Comparison of ENCODE assay signal across 8 cellular contexts in genomic region chr19:17539288-17540117, GRCh38. TPM values are rescaled to one million over a fixed set of nuclear protein-coding genes. Genes with fewer than 3 reads are reported as not detected.
DNase-seq lines count a peak whose midpoint lies in the region; ATAC-seq and TF ChIP-seq lines count a peak whose summit lies in the region.

No MANE protein-coding gene starts in this region.

- no peak for TF ChIP-seq POLR2A in suprapubic skin (IDR thresholded peaks at IDR 0.05)

- no peaks in the 10 kb centered on the region for H3K9me3 Mint-ChIP-seq in CD4-positive, alpha-beta T cell
- H3K9me3 Mint-ChIP-seq in activated naive CD8-positive, alpha-beta T cell (ENCODE audit: low read depth) = no peaks in the 10 kb centered on the region

- POLR2A ChIA-PET in CD4-positive, alpha-beta T cell (lab: Charles Lee) = interaction anchor here (1.0 to 2.0 kb wide), 2 partner anchors 16 to 28 kb away, joined by 8 read pairs; partner anchors contain the start of gene PGLS

- H3K9me3 ChIP-seq in CD4-positive, alpha-beta T cell (ENCODE audit: control insufficient read depth, low read length) = no peaks in the 10 kb centered on the region
- H3K9me3 ChIP-seq in osteoblast (ENCODE audit: low read depth, low read length) (no peaks in the 10 kb centered on the region), suprapubic skin (no peaks in the 10 kb centered on the region)

- H3K36me3 ChIP-seq in osteoblast (ENCODE audit: insufficient read depth, low read length) (no peaks in the 10 kb centered on the region), suprapubic skin (no peaks in the 10 kb centered on the region)

- peaks cover 12% of the 10 kb centered on the region for H3K4me1 Mint-ChIP-seq in CD4-positive, alpha-beta T cell (ENCODE audit: low read depth)
- H3K4me1 Mint-ChIP-seq in activated naive CD8-positive, alpha-beta T cell (ENCODE audit: low read depth) = peaks cover 14% of the 10 kb centered on the region

- H3K27me3 Mint-ChIP-seq in CD4-positive, alpha-beta T cell = no peaks in the 10 kb centered on the region
- no peaks in the 10 kb centered on the region for H3K27me3 Mint-ChIP-seq in activated naive CD8-positive, alpha-beta T cell

- CTCF ChIA-PET in CD4-positive, alpha-beta T cell (lab: Charles Lee) = interaction anchor here (1.3 kb wide), 1 partner anchor 44 kb away, joined by 3 read pairs; no protein-coding TSS in a partner anchor

- H3K27ac ChIP-seq in CD4-positive, alpha-beta T cell (ENCODE audit: low read depth, low read length) = no peak overlapping the region
- no peak overlapping the region for H3K27ac ChIP-seq in osteoblast (ENCODE audit: low read depth, low read length)
- no peak overlapping the region for H3K27ac ChIP-seq in suprapubic skin

- H3K4me3 ChIP-seq in osteoblast (ENCODE audit: insufficient read depth, low read length) = peak overlapping the region; percentile 68
- peak overlapping the region; percentile 62 for H3K4me3 ChIP-seq in suprapubic skin

- H2AFZ ChIP-seq in osteoblast (ENCODE audit: low read length) = peak overlapping the region; percentile 81

- peak; percentile 84 to 99 (median 94) for DNase-seq in CD4-positive, alpha-beta T cell
- DNase-seq in H4 (ENCODE audit: low spot score) (peak; percentile 90), NCI-H128 (lab: John Stamatoyannopoulos, UW; ENCODE audit: unreplicated experiment) (peak; percentile 73), SKM-1 treated with dmso at 0.1 percent for 144 hours (lab: John Stamatoyannopoulos, UW; ENCODE audit: unreplicated experiment) (peak; percentile 96), head of caudate nucleus (peak; percentile 70 to 93 (median 84)), osteoblast (ENCODE audit: insufficient read length, low spot score, missing footprints) (peak; percentile 98), suprapubic skin (ENCODE audit: low spot score in 2 of 2) (peak; percentile 99)

- H3K27ac Mint-ChIP-seq in CD4-positive, alpha-beta T cell = peak overlapping the region; percentile 67
- no peak overlapping the region for H3K27ac Mint-ChIP-seq in activated naive CD8-positive, alpha-beta T cell

- peak; percentile 4 for TF ChIP-seq CTCF in CD4-positive, alpha-beta T cell (IDR thresholded peaks at IDR 0.05)
- peak; percentile 32 for TF ChIP-seq CTCF in osteoblast (IDR thresholded peaks at IDR 0.05; ENCODE audit: extremely low read depth, low read depth, low read length)
- TF ChIP-seq CTCF in suprapubic skin (IDR thresholded peaks at IDR 0.05) = peak; percentile 18 to 47

- 1% methylated on average over 41 of the region's 75 CpGs for WGBS in suprapubic skin

- intact Hi-C loops in CD4-positive, alpha-beta T cell (cut with DNase I, micrococcal nuclease) = loop anchor here (1.0 kb wide), 3 partner anchors 16 to 28 kb away; partner anchors contain the start of genes COLGALT1 (in 1 of the 2) and PGLS (in 1 of the 2)
- intact Hi-C loops in head of caudate nucleus (cut with DNase I) = no loop called here

- no peaks in the 10 kb centered on the region for H4K20me1 ChIP-seq in osteoblast (ENCODE audit: insufficient read depth, low read length)

- no peaks in the 10 kb centered on the region for H3K79me2 ChIP-seq in osteoblast (ENCODE audit: insufficient read depth, low read length)

- H3K4me1 ChIP-seq in osteoblast (ENCODE audit: insufficient read depth, low read length) (peaks cover 5% of the 10 kb centered on the region), suprapubic skin (peaks cover 12% of the 10 kb centered on the region)

- TF ChIP-seq EP300 in suprapubic skin (IDR thresholded peaks at IDR 0.05) = no peak

- ATAC-seq in CD4-positive, alpha-beta T cell (ENCODE audit: poor library complexity) = peak; percentile 96

- peak overlapping the region; percentile 81 for H3K4me2 ChIP-seq in osteoblast (ENCODE audit: insufficient read depth, low read length)

- H3K27me3 ChIP-seq in CD4-positive, alpha-beta T cell (ENCODE audit: control insufficient read depth, insufficient read depth, low read length) = no peaks in the 10 kb centered on the region
- H3K27me3 ChIP-seq in osteoblast (ENCODE audit: insufficient read depth, low read length) (no peaks in the 10 kb centered on the region), suprapubic skin (no peaks in the 10 kb centered on the region)

- H3K36me3 Mint-ChIP-seq in CD4-positive, alpha-beta T cell (ENCODE audit: low read depth) = no peaks in the 10 kb centered on the region
- no peaks in the 10 kb centered on the region for H3K36me3 Mint-ChIP-seq in activated naive CD8-positive, alpha-beta T cell

- H3K4me3 Mint-ChIP-seq in CD4-positive, alpha-beta T cell = peak overlapping the region; percentile 93
- H3K4me3 Mint-ChIP-seq in activated naive CD8-positive, alpha-beta T cell = peak overlapping the region; percentile 82

RNA-seq across cellular contexts. Expression of gene COLGALT1, which starts 15.9 kb away (rescaled TPM):
- total RNA-seq in CD4-positive, alpha-beta T cell = 10 to 100 TPM; 30.3 to 30.6 TPM
- total RNA-seq in H4 (2014; rRNA removed; shearing (Covaris generic)) = 89.9 and 95.2 TPM in 2 replicates
- total RNA-seq in osteoblast (106 and 108 TPM in 2 replicates), suprapubic skin (10 to 100 TPM; 52.4 to 83.8 (median 60.7) TPM)

RNA-seq across cellular contexts. Expression of gene PGLS, which starts 28.1 kb away (rescaled TPM):
- total RNA-seq in CD4-positive, alpha-beta T cell = 10 to 100 TPM; 41.5 to 44.6 TPM
- total RNA-seq in H4 (2014; rRNA removed; shearing (Covaris generic)) = 80.9 and 96.4 TPM in 2 replicates
- total RNA-seq in osteoblast (84.6 and 98.1 TPM in 2 replicates), suprapubic skin (100 to 1,000 TPM in 1 of 4 donors, 10 to 100 TPM in 3; 58.0 to 108 (median 92.9) TPM)
